ENCODE assay signal across 16 cellular contexts in the genomic region with DNA sequence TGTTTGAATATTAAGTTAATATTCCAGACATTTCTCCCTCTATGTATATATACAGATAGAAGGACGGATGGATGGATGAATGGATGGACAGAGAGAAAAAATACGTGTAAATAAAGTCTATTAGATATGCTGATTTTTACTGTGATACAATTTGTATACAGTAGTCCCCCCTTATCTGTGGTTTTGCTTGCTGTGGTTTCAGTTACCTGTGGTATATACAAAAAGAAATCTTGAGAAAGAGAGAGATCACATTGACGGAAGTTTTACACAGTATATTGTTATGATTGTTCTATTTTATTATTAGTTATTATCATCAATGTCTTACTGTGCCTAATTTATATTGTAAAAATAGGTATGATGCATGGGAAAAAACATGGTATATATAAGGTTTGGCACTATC.
A peak's percentile ranks its signal among the peaks of the same experiment; 100 is the strongest.
DNase-seq lines count a peak whose midpoint lies in the region; ATAC-seq and TF ChIP-seq lines count a peak whose summit lies in the region.
"Had no signal": no experiment of that assay in that cellular context is flagged by ENCODE, and none has a peak within 500 bp of the region (broad histone marks: within the 10 kb centered on the region; RNA-seq: fewer than 3 reads in every experiment).

No MANE protein-coding gene starts in this region.

- H3K27ac ChIP-seq in CD4-positive, alpha-beta T cell (ENCODE audit: low read depth, low read length), result no peak overlapping the region
- peak overlapping the region; percentile 74 for H3K27ac ChIP-seq in KOPT-K1 (ENCODE audit: low read depth, low read length, poor library complexity, severe bottlenecking)
- H3K27ac ChIP-seq: C4-2B, GM23248 had no signal

- intact Hi-C loops in CD4-positive, alpha-beta T cell (cut with DNase I, micrococcal nuclease), result no loop called here

- no peaks in the 10 kb centered on the region for H3K9me3 Mint-ChIP-seq in CD4-positive, alpha-beta T cell
- H3K9me3 Mint-ChIP-seq in central memory CD8-positive, alpha-beta T cell, result no peaks in the 10 kb centered on the region
- H3K9me3 Mint-ChIP-seq in stimulated activated effector memory CD8-positive, alpha-beta T cell treated with anti-CD3 and anti-CD28 coated beads, Interleukin-12 subunit alpha, Interleukin-12 subunit beta, amount 100 ng/mL, for 72 hours, result no peaks in the 10 kb centered on the region

- TF ChIP-seq CTCF in CD4-positive, alpha-beta T cell (IDR thresholded peaks at IDR 0.05), result no peak

- H3K27me3 Mint-ChIP-seq in CD4-positive, alpha-beta T cell, result no peaks in the 10 kb centered on the region
- no peaks in the 10 kb centered on the region for H3K27me3 Mint-ChIP-seq in central memory CD8-positive, alpha-beta T cell
- H3K27me3 Mint-ChIP-seq: CD4-positive, alpha-beta memory T cell had no signal

- H3K27me3 ChIP-seq in CD4-positive, alpha-beta T cell (ENCODE audit: control insufficient read depth, insufficient read depth, low read length), result no peaks in the 10 kb centered on the region

- CTCF ChIA-PET in CD4-positive, alpha-beta T cell (lab: Charles Lee), result no interaction called here

- no peak for DNase-seq in CD4-positive, alpha-beta T cell
- DNase-seq in central memory CD8-positive, alpha-beta T cell (ENCODE audit: low spot score in 2 of 2), result no peak
- no peak for DNase-seq in stimulated activated effector memory CD8-positive, alpha-beta T cell treated with anti-CD3 and anti-CD28 coated beads, Interleukin-12 subunit alpha, Interleukin-12 subunit beta, amount 100 ng/mL, for 72 hours (ENCODE audit: low spot score in 2 of 2)
- DNase-seq in islet precursor cell, result no peak
- no peak for DNase-seq in occipital lobe (lab: John Stamatoyannopoulos, UW)
- DNase-seq in T1000 (lab: John Stamatoyannopoulos, UW), result no peak
- DNase-seq: Caco-2; CD4-positive, alpha-beta memory T cell; DMS153; EL; GDM1; GM23248; H7 had no signal

- H3K9me3 ChIP-seq in CD4-positive, alpha-beta T cell (ENCODE audit: control insufficient read depth, low read length), result no peaks in the 10 kb centered on the region
- no peaks in the 10 kb centered on the region for H3K9me3 ChIP-seq in KOPT-K1 (ENCODE audit: insufficient read depth, low read length, poor library complexity, severe bottlenecking)
- H3K9me3 ChIP-seq: Caco-2 had no signal

- no peak overlapping the region for H3K4me3 Mint-ChIP-seq in CD4-positive, alpha-beta T cell
- H3K4me3 Mint-ChIP-seq in central memory CD8-positive, alpha-beta T cell, result no peak overlapping the region
- H3K4me3 Mint-ChIP-seq in stimulated activated effector memory CD8-positive, alpha-beta T cell treated with anti-CD3 and anti-CD28 coated beads, Interleukin-12 subunit alpha, Interleukin-12 subunit beta, amount 100 ng/mL, for 72 hours, result no peak overlapping the region

- POLR2A ChIA-PET in CD4-positive, alpha-beta T cell (lab: Charles Lee), result no interaction called here

- H3K4me1 Mint-ChIP-seq in CD4-positive, alpha-beta T cell (ENCODE audit: low read depth), result peaks cover 25% of the 10 kb centered on the region
- peaks cover 36% of the 10 kb centered on the region for H3K4me1 Mint-ChIP-seq in central memory CD8-positive, alpha-beta T cell
- H3K4me1 Mint-ChIP-seq in stimulated activated effector memory CD8-positive, alpha-beta T cell treated with anti-CD3 and anti-CD28 coated beads, Interleukin-12 subunit alpha, Interleukin-12 subunit beta, amount 100 ng/mL, for 72 hours, result peaks cover 12% of the 10 kb centered on the region

- ATAC-seq in CD4-positive, alpha-beta T cell (ENCODE audit: poor library complexity), result no peak
- no peak for ATAC-seq in central memory CD8-positive, alpha-beta T cell (replicated peaks; ENCODE audit: extremely low read depth, poor library complexity, severe bottlenecking)
- no peak for ATAC-seq in stimulated activated effector memory CD8-positive, alpha-beta T cell treated with anti-CD3 and anti-CD28 coated beads, Interleukin-12 subunit alpha, Interleukin-12 subunit beta, amount 100 ng/mL, for 72 hours
- ATAC-seq: GM12878 had no signal

- peak overlapping the region; percentile 47 for H3K27ac Mint-ChIP-seq in CD4-positive, alpha-beta T cell
- H3K27ac Mint-ChIP-seq in central memory CD8-positive, alpha-beta T cell (ENCODE audit: low read depth), result peak overlapping the region; percentile 55
- H3K27ac Mint-ChIP-seq in stimulated activated effector memory CD8-positive, alpha-beta T cell treated with anti-CD3 and anti-CD28 coated beads, Interleukin-12 subunit alpha, Interleukin-12 subunit beta, amount 100 ng/mL, for 72 hours, result peak overlapping the region; percentile 20

- peaks cover 73% of the 10 kb centered on the region for H3K36me3 Mint-ChIP-seq in CD4-positive, alpha-beta T cell (ENCODE audit: low read depth)
- H3K36me3 Mint-ChIP-seq in central memory CD8-positive, alpha-beta T cell (ENCODE audit: insufficient read depth), result peaks cover 28% of the 10 kb centered on the region
- peaks cover 10% of the 10 kb centered on the region for H3K36me3 Mint-ChIP-seq in stimulated activated effector memory CD8-positive, alpha-beta T cell treated with anti-CD3 and anti-CD28 coated beads, Interleukin-12 subunit alpha, Interleukin-12 subunit beta, amount 100 ng/mL, for 72 hours

- H3K36me3 ChIP-seq in KOPT-K1 (ENCODE audit: insufficient read depth, low read length), result peaks cover 14% of the 10 kb centered on the region
